In the genomic region with DNA sequence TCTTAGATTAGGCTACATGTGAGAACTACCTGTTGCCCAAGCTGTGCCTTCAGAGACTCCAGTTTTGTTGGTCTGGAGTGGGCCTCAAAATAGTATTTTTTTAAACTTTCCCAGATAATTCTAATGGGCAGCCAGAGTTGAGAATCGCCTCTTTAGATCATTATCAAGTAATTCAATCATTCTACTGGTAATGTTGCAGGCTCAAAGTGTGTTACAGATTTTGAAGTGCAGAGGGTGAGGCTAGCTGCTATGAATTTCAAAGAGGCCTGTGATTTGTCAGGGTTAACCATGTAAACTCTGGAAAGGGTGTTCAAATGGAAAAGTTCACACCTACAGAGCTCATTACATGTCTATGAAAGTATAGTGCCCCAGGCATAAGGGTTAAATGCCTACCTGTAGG, we compare ENCODE assay signal across 5 cellular contexts.
"Had no signal": no experiment of that assay in that cellular context is flagged by ENCODE, and none has a peak within 500 bp of the region (broad histone marks: within the 10 kb centered on the region; RNA-seq: fewer than 3 reads in every experiment).

No MANE protein-coding gene starts in this region.

- DNase-seq: H9, HCEC 1CT, HFFc6, KBM-7 had no signal

- ATAC-seq: HepG2 had no signal
